Comparison of ENCODE assay signal across 21 cellular contexts in genomic region chr5:94711785-94712184, GRCh38.
DNase-seq lines count a peak whose midpoint lies in the region; ATAC-seq, FAIRE-seq and TF ChIP-seq lines count a peak whose summit lies in the region.
"Had no signal": no experiment of that assay in that cellular context is flagged by ENCODE, and none has a peak within 500 bp of the region (broad histone marks: within the 10 kb centered on the region; RNA-seq: fewer than 3 reads in every experiment).

No MANE protein-coding gene starts in this region.

- no peak overlapping the region for H3K4ac ChIP-seq in IMR-90 (ENCODE audit: low read depth, low read length)

- H3K56ac ChIP-seq in IMR-90 (ENCODE audit: extremely low read depth, insufficient read depth, low read length): no peak overlapping the region

- H3K4me3 ChIP-seq in BJ (ENCODE audit: low read depth, low read length) (no peak overlapping the region), IMR-90 (ENCODE audit: insufficient read depth, low read depth, low read length) (no peak overlapping the region), endothelial cell of umbilical vein (replicated peaks in 1 of 3; ENCODE audit: insufficient read depth in 1 of 3, low read depth in 1 of 3, low read length in 3 of 3) (no peak overlapping the region), thyroid gland (replicated peaks in 1 of 3) (no peak overlapping the region)
- H3K4me3 ChIP-seq: BLaER1 treated with 17β-estradiol and CSF1 and Interleukin-3, amounts not matched to agents 10 nM and 100 nM; GM12878; GM23338 had no signal

- no peaks in the 10 kb centered on the region for H3K79me1 ChIP-seq in IMR-90 (ENCODE audit: low read depth in 1 of 2, low read length in 2 of 2)

- in situ Hi-C loops in IMR-90 (cut with MboI; ENCODE audit: low sequenced_read_pairs): no loop called here

- no peak for TF ChIP-seq RAD21 in IMR-90 (IDR thresholded peaks at IDR 0.05; ENCODE audit: low read length)

- no peak overlapping the region for H3K9ac ChIP-seq in IMR-90 (ENCODE audit: low read depth, low read length)
- no peak overlapping the region for H3K9ac ChIP-seq in endothelial cell of umbilical vein (replicated peaks; ENCODE audit: extremely low read depth, insufficient read depth, low read length)
- H3K9ac ChIP-seq: BLaER1 treated with 17β-estradiol and CSF1 and Interleukin-3, amounts not matched to agents 10 nM and 100 nM had no signal

- dilution Hi-C loops in IMR-90 (cut with HindIII; ENCODE audit: low sequenced_read_pairs, unreplicated experiment): no loop called here
- dilution Hi-C loops in endothelial cell of umbilical vein (cut with MboI; ENCODE audit: extremely low pct_ligation_motif_present, low sequenced_read_pairs): no loop called here

- H3K4me2 ChIP-seq in IMR-90 (ENCODE audit: low read depth, low read length): no peak overlapping the region
- no peak overlapping the region for H3K4me2 ChIP-seq in endothelial cell of umbilical vein (ENCODE audit: insufficient read depth, low read length)
- H3K4me2 ChIP-seq: BLaER1 treated with 17β-estradiol and CSF1 and Interleukin-3, amounts not matched to agents 10 nM and 100 nM; GM23338 had no signal

- no peak overlapping the region for H2AK5ac ChIP-seq in IMR-90 (ENCODE audit: low read depth, low read length)

- H2AK9ac ChIP-seq in IMR-90 (replicated peaks; ENCODE audit: low read depth, low read length, poor library complexity): no peak overlapping the region

- no peak overlapping the region for H3K4me3 Mint-ChIP-seq in activated CD4-positive, alpha-beta memory T cell treated with anti-CD3 and anti-CD28 coated beads for 36 hours
- H3K4me3 Mint-ChIP-seq: B cell; CD14-positive monocyte; CD4-positive, alpha-beta T cell; CD8-positive, alpha-beta memory T cell; GM23338; H9 had no signal

- ATAC-seq in IMR-90 (ENCODE audit: low read depth) (peak; percentile 86), GM18907 (IDR thresholded peaks at IDR 0.05; ENCODE audit: unreplicated experiment) (no peak)
- ATAC-seq: GM12878, GM23338, HCT116 had no signal

- no peak overlapping the region for H2BK20ac ChIP-seq in IMR-90 (ENCODE audit: low read depth, low read length)

- H2BK120ac ChIP-seq in IMR-90 (ENCODE audit: low read depth, low read length): no peak overlapping the region

- H3K9me3 ChIP-seq in IMR-90 (ENCODE audit: control insufficient read depth, insufficient read depth, low read length): no peaks in the 10 kb centered on the region
- no peaks in the 10 kb centered on the region for H3K9me3 ChIP-seq in endothelial cell of umbilical vein (replicated peaks; ENCODE audit: control insufficient read depth, insufficient read depth, low read length)
- no peaks in the 10 kb centered on the region for H3K9me3 ChIP-seq in thyroid gland
- H3K9me3 ChIP-seq: BLaER1 treated with 17β-estradiol and CSF1 and Interleukin-3, amounts not matched to agents 10 nM and 100 nM had no signal

- POLR2A ChIA-PET in BJ (lab: Charles Lee): interaction anchor here (0.6 kb wide), 1 partner anchor 20 kb away, joined by 4 read pairs; no protein-coding TSS in a partner anchor
- POLR2A ChIA-PET in IMR-90 (lab: Charles Lee; ENCODE audit: unreplicated experiment): no interaction called here
- POLR2A ChIA-PET in endothelial cell of umbilical vein (lab: Charles Lee): no interaction called here
- POLR2A ChIA-PET in activated CD4-positive, alpha-beta memory T cell treated with anti-CD3 and anti-CD28 coated beads for 36 hours (lab: Charles Lee): no interaction called here

- H2BK5ac ChIP-seq in IMR-90 (ENCODE audit: low read depth, low read length, poor library complexity, severe bottlenecking): no peak overlapping the region

- DNase-seq in BJ (ENCODE audit: low read depth) (peak; percentile 26), IMR-90 (no peak), endothelial cell of umbilical vein (ENCODE audit: low read depth, low spot score) (peak; percentile 19), thyroid gland (no peak)
- no peak for DNase-seq in activated CD4-positive, alpha-beta memory T cell treated with anti-CD3 and anti-CD28 coated beads for 36 hours
- DNase-seq: CD4-positive, alpha-beta T cell; CD8-positive, alpha-beta memory T cell; DMS 273 treated with DMSO at 0.1 percent for 48 hours; DMS79; H9 had no signal

- H4K20me1 ChIP-seq in IMR-90 (ENCODE audit: insufficient read depth, low read length): no peaks in the 10 kb centered on the region
- no peaks in the 10 kb centered on the region for H4K20me1 ChIP-seq in endothelial cell of umbilical vein (replicated peaks; ENCODE audit: control insufficient read depth, extremely low read depth, insufficient read depth, low read length)

- BruUV-seq in IMR-90 (replicated peaks; lab: Mats Ljungman, UMichigan) (no TSS peak), endothelial cell of umbilical vein (replicated peaks; lab: Mats Ljungman, UMichigan) (no TSS peak)

- no peaks in the 10 kb centered on the region for H3K27me3 Mint-ChIP-seq in activated CD4-positive, alpha-beta memory T cell treated with anti-CD3 and anti-CD28 coated beads for 36 hours
- H3K27me3 Mint-ChIP-seq: B cell; CD4-positive, alpha-beta T cell; CD8-positive, alpha-beta memory T cell had no signal

- FAIRE-seq in endothelial cell of umbilical vein (lab: Jason Lieb, UNC): no peak
- FAIRE-seq: A204.1, G401.6, GM12878, GM19239 had no signal

- H3K27ac ChIP-seq in IMR-90 (ENCODE audit: insufficient read depth, low read length) (no peak overlapping the region), endothelial cell of umbilical vein (ENCODE audit: insufficient read depth, low read depth, low read length) (no peak overlapping the region), thyroid gland (no peak overlapping the region)
- H3K27ac ChIP-seq: 22Rv1; BLaER1 treated with 17β-estradiol and CSF1 and Interleukin-3, amounts not matched to agents 10 nM and 100 nM had no signal

- H3K9me3 Mint-ChIP-seq in activated CD4-positive, alpha-beta memory T cell treated with anti-CD3 and anti-CD28 coated beads for 36 hours: no peaks in the 10 kb centered on the region
- H3K9me3 Mint-ChIP-seq: CD4-positive, alpha-beta T cell; CD8-positive, alpha-beta memory T cell; GM23338; H9 had no signal

- H2BK15ac ChIP-seq in IMR-90 (ENCODE audit: low read depth, low read length): no peak overlapping the region

- H3K9me1 ChIP-seq in IMR-90 (ENCODE audit: insufficient read depth, low read length) (no peaks in the 10 kb centered on the region; the same call in 1 of the 2 replicates), endothelial cell of umbilical vein (replicated peaks; ENCODE audit: control insufficient read depth, extremely low read depth, insufficient read depth, low read length) (no peaks in the 10 kb centered on the region)

- H3K27ac Mint-ChIP-seq in activated CD4-positive, alpha-beta memory T cell treated with anti-CD3 and anti-CD28 coated beads for 36 hours: no peak overlapping the region
- H3K27ac Mint-ChIP-seq: B cell; CD4-positive, alpha-beta T cell had no signal

- 0 out of 2 replicates have a peak, but pooled peaks cover 1% of the 10 kb centered on the region for H3K4me1 ChIP-seq in IMR-90 (ENCODE audit: control insufficient read depth, insufficient read depth, low read length)
- H3K4me1 ChIP-seq in endothelial cell of umbilical vein (ENCODE audit: control insufficient read depth, extremely low read depth, insufficient read depth, low read length): no peaks in the 10 kb centered on the region
- no peaks in the 10 kb centered on the region for H3K4me1 ChIP-seq in thyroid gland
- H3K4me1 ChIP-seq: BLaER1 treated with 17β-estradiol and CSF1 and Interleukin-3, amounts not matched to agents 10 nM and 100 nM had no signal

- H3K14ac ChIP-seq in IMR-90 (replicated peaks; ENCODE audit: low read depth, low read length): no peak overlapping the region

- H3K18ac ChIP-seq in IMR-90 (ENCODE audit: low read depth, low read length): no peak overlapping the region

- no peak overlapping the region for H3K23ac ChIP-seq in IMR-90 (ENCODE audit: low read depth, low read length)

- TF ChIP-seq POLR2A in IMR-90 (IDR thresholded peaks at IDR 0.05; ENCODE audit: low read depth, low read length) (no peak), endothelial cell of umbilical vein (IDR thresholded peaks at IDR 0.05; ENCODE audit: low read depth, low read length) (no peak), thyroid gland (IDR thresholded peaks at IDR 0.05) (no peak)

- peaks cover 9% of the 10 kb centered on the region for H3K36me3 Mint-ChIP-seq in activated CD4-positive, alpha-beta memory T cell treated with anti-CD3 and anti-CD28 coated beads for 36 hours

- H3K27me3 ChIP-seq in BJ (ENCODE audit: control insufficient read depth, insufficient read depth, low read length) (no peaks in the 10 kb centered on the region), IMR-90 (ENCODE audit: control insufficient read depth, insufficient read depth, low read length) (no peaks in the 10 kb centered on the region), endothelial cell of umbilical vein (ENCODE audit: control insufficient read depth in 2 of 2, insufficient read depth in 2 of 2, low read length in 2 of 2) (no peaks in the 10 kb centered on the region), thyroid gland (no peaks in the 10 kb centered on the region)
- H3K27me3 ChIP-seq: BLaER1 treated with 17β-estradiol and CSF1 and Interleukin-3, amounts not matched to agents 10 nM and 100 nM had no signal

- intact Hi-C loops in IMR-90 (cut with micrococcal nuclease): no loop called here
- intact Hi-C loops in endothelial cell of umbilical vein (cut with micrococcal nuclease): no loop called here
- intact Hi-C loops in activated CD4-positive, alpha-beta memory T cell treated with anti-CD3 and anti-CD28 coated beads for 36 hours (cut with micrococcal nuclease): no loop called here
- intact Hi-C loops in thyroid gland (cut with DNase I): no loop called here

- no peak overlapping the region for H4K5ac ChIP-seq in IMR-90 (ENCODE audit: low read depth, low read length)

- no peak overlapping the region for H4K8ac ChIP-seq in IMR-90 (ENCODE audit: low read depth in 2 of 2, low read length in 2 of 2)

- TF ChIP-seq CTCF in BJ (IDR thresholded peaks at IDR 0.05; ENCODE audit: insufficient read depth, low read depth, low read length) (no peak), IMR-90 (conservative IDR thresholded peaks at IDR 0.05; ENCODE audit: low read depth, low read length) (no peak), endothelial cell of umbilical vein (IDR thresholded peaks at IDR 0.05; ENCODE audit: extremely low read depth in 1 of 2, insufficient read depth in 1 of 2, low read depth in 1 of 2, low read length in 2 of 2) (no peak), thyroid gland (IDR thresholded peaks at IDR 0.05) (no peak)

- H2AFZ ChIP-seq in IMR-90 (replicated peaks; ENCODE audit: low read length, poor library complexity): no peak overlapping the region
- no peak overlapping the region for H2AFZ ChIP-seq in endothelial cell of umbilical vein (ENCODE audit: low read depth, low read length)
- H2AFZ ChIP-seq: GM23338 had no signal

- H3K36me3 ChIP-seq in BJ (ENCODE audit: control insufficient read depth, insufficient read depth, low read length): no peaks in the 10 kb centered on the region
- H3K36me3 ChIP-seq in IMR-90 (ENCODE audit: control insufficient read depth, insufficient read depth, low read length): no peaks in the 10 kb centered on the region
- H3K36me3 ChIP-seq in endothelial cell of umbilical vein (ENCODE audit: control insufficient read depth in 2 of 2, extremely low read depth in 1 of 2, insufficient read depth in 2 of 2, low read length in 2 of 2): peaks cover 2 to 13% of the 10 kb centered on the region in 2 experiments
- no peaks in the 10 kb centered on the region for H3K36me3 ChIP-seq in thyroid gland

- no peaks in the 10 kb centered on the region for H3K4me1 Mint-ChIP-seq in activated CD4-positive, alpha-beta memory T cell treated with anti-CD3 and anti-CD28 coated beads for 36 hours (ENCODE audit: low read depth)
- H3K4me1 Mint-ChIP-seq: B cell; CD14-positive monocyte; CD8-positive, alpha-beta memory T cell had no signal

- CTCF ChIA-PET in BJ (lab: Yijun Ruan, JAX) (no interaction called here), IMR-90 (lab: Yijun Ruan, JAX) (no interaction called here), endothelial cell of umbilical vein (lab: Charles Lee) (no interaction called here)
- CTCF ChIA-PET in activated CD4-positive, alpha-beta memory T cell treated with anti-CD3 and anti-CD28 coated beads for 36 hours (lab: Charles Lee): interaction anchor here (0.9 kb wide), 1 partner anchor 26 kb away, joined by 3 read pairs; no protein-coding TSS in a partner anchor

- H3K79me2 ChIP-seq in endothelial cell of umbilical vein (ENCODE audit: control insufficient read depth, insufficient read depth, low read length): no peaks in the 10 kb centered on the region

- H4K91ac ChIP-seq in IMR-90 (ENCODE audit: insufficient read depth, low read depth, low read length): no peak overlapping the region

Comparison
In these comparisons a context has a peak if more than half of its experiments do, and no peak if none do; other contexts are left out.
1. DNase-seq: peak in BJ (single experiment) and endothelial cell of umbilical vein (single experiment); none in IMR-90 (single experiment), activated CD4-positive, alpha-beta memory T cell treated with anti-CD3 and anti-CD28 coated beads for 36 hours (single experiment) and thyroid gland (0 of 2).